7 cellular contexts compared by ENCODE assay signal in the genomic region with DNA sequence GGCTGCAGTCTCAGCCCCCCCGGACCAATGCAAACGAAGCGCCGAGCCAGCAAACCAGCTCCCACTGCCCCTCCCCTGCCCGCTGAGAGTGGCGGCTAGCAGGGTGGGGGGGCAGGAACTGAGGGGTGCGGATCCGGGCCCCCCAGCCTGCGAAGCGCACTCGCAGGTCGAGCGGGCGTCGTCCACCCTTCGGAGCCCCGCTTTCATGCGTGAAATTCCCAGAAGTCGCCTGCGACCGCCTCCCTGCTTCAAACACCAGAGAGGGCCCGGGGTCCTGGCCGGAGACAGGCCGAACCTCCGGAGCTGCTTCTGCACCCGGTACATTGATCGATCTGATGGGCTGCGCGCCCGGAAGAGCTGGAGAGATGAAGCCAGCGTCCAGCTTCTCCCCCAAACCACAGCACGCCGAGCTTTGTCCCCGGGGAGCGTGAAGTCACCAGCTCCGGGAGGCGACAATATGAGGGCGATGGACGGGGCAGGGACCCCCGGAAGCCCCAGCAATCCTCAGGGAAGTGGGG. TPM values are rescaled to one million over a fixed set of nuclear protein-coding genes. Genes with fewer than 3 reads are reported as not detected.
DNase-seq lines count a peak whose midpoint lies in the region; ATAC-seq, FAIRE-seq and TF ChIP-seq lines count a peak whose summit lies in the region.

No MANE protein-coding gene starts in this region.

- H3K36me3 ChIP-seq in mammary epithelial cell (ENCODE audit: insufficient read depth, low read length) = no peaks in the 10 kb centered on the region
- peaks cover 0 to 25% (median 8%) of the 10 kb centered on the region in 6 donors for H3K36me3 ChIP-seq in spleen

- ATAC-seq in T-helper 17 cell (no peak), GM21526 (IDR thresholded peaks at IDR 0.05; ENCODE audit: low FRiP score, unreplicated experiment) (no peak)

- H3K4me1 ChIP-seq in mammary epithelial cell (ENCODE audit: insufficient read depth, low read length) = peaks cover 38% of the 10 kb centered on the region
- peaks cover 39 to 60% (median 53%) of the 10 kb centered on the region in 6 donors for H3K4me1 ChIP-seq in spleen

- BruUV-seq in mammary epithelial cell (replicated peaks; lab: Mats Ljungman, UMichigan) = no TSS peak

- CTCF ChIA-PET in mammary epithelial cell (lab: Charles Lee; ENCODE audit: low non-redundant PET) = interaction anchor here (0.6 kb wide), 1 partner anchor 624 kb away, joined by 3 read pairs; no protein-coding TSS in a partner anchor

- FAIRE-seq in GM12892 (lab: Jason Lieb, UNC) = peak; percentile 60

- in situ Hi-C loops in mammary epithelial cell (cut with MboI; ENCODE audit: low sequenced_read_pairs in 2 of 2) = no loop called here

- H3K4me3 Mint-ChIP-seq in T-helper 17 cell = peak overlapping the region; percentile 89

- peak overlapping the region; percentile 98 for H3K4me2 ChIP-seq in mammary epithelial cell (ENCODE audit: insufficient read depth, low read depth, low read length)

- no peaks in the 10 kb centered on the region for H3K9me3 ChIP-seq in T-helper 17 cell (ENCODE audit: control insufficient read depth, low read length, poor library complexity, severe bottlenecking)
- no peaks in the 10 kb centered on the region for H3K9me3 ChIP-seq in mammary epithelial cell (replicated peaks; ENCODE audit: insufficient read depth, low read length)
- no peaks in the 10 kb centered on the region for H3K9me3 ChIP-seq in spleen

- no peaks in the 10 kb centered on the region for H4K20me1 ChIP-seq in mammary epithelial cell (ENCODE audit: insufficient read depth, low read length)

- H3K27ac Mint-ChIP-seq in T-helper 17 cell = peak overlapping the region; percentile 51

- WGBS in mammary epithelial cell (ENCODE audit: low coverage, missing lambda C conversion rate) = 8% methylated on average over 13 of the region's 40 CpGs
- 0 to 1% (median 0%) methylated on average over 22 to 40 of the region's 40 CpGs for WGBS in spleen, 5 donors

- peak; percentile 52 for TF ChIP-seq POLR2A in GM12892 (IDR thresholded peaks at IDR 0.05; ENCODE audit: low read depth, low read length)
- TF ChIP-seq POLR2A in spleen (IDR thresholded peaks at IDR 0.05) = no peak

- H3K27ac ChIP-seq in mammary epithelial cell (ENCODE audit: insufficient read depth, low read depth, low read length) (no peak overlapping the region), spleen (peak overlapping the region; percentile 81 to 96 (median 87))

- peaks cover 34% of the 10 kb centered on the region for H3K4me1 Mint-ChIP-seq in T-helper 17 cell

- H3K4me3 ChIP-seq in mammary epithelial cell (replicated peaks in 1 of 3; ENCODE audit: insufficient read depth in 1 of 3, low read depth in 2 of 3, low read length in 3 of 3) (peak overlapping the region; percentile 50 to 63 (median 56)), spleen (peak overlapping the region; percentile 35 to 84 (median 80))

- no peaks in the 10 kb centered on the region for H3K36me3 Mint-ChIP-seq in T-helper 17 cell (ENCODE audit: low read depth)

- dilution Hi-C loops in mammary epithelial cell (cut with HindIII; ENCODE audit: low sequenced_read_pairs) = no loop called here

- intact Hi-C loops in mammary epithelial cell (cut with micrococcal nuclease) = no loop called here
- intact Hi-C loops in spleen (cut with DNase I; ENCODE audit: low total_unique reads) = loop anchor here (5.0 to 10.0 kb wide), 2 partner anchors 51 to 288 kb away; a partner anchor contains a TSS

- no peak overlapping the region for H3K9ac ChIP-seq in mammary epithelial cell (ENCODE audit: insufficient read depth, low read length)

- H3K27me3 Mint-ChIP-seq in T-helper 17 cell = no peaks in the 10 kb centered on the region

- H2AFZ ChIP-seq in mammary epithelial cell (ENCODE audit: low read depth, low read length) = peak overlapping the region; percentile 84

- no peaks in the 10 kb centered on the region for H3K79me2 ChIP-seq in mammary epithelial cell (ENCODE audit: insufficient read depth, low read length)

- no peaks in the 10 kb centered on the region for H3K27me3 ChIP-seq in mammary epithelial cell (ENCODE audit: insufficient read depth, low read length)
- H3K27me3 ChIP-seq in spleen (replicated peaks in 1 of 7) = no peaks in the 10 kb centered on the region

- peak; percentile 63 for DNase-seq in GM12892 (ENCODE audit: insufficient read length)
- DNase-seq in LHCN-M2 (ENCODE audit: low read depth) = peak; percentile 47
- DNase-seq in T-helper 17 cell = peak in 1 of 3 donors; percentile 33
- DNase-seq in mammary epithelial cell = peak; percentile 28
- peak; percentile 23 for DNase-seq in inferior parietal cortex (ENCODE audit: extremely low spot score)
- DNase-seq in spleen = peak; percentile 93

- no peak for TF ChIP-seq CTCF in mammary epithelial cell (conservative IDR thresholded peaks at IDR 0.05 in 1 of 2, IDR thresholded peaks at IDR 0.05 in 1 of 2; ENCODE audit: extremely low read depth in 1 of 2, insufficient read depth in 1 of 2, low read depth in 1 of 2, low read length in 2 of 2)
- no peak for TF ChIP-seq CTCF in spleen (IDR thresholded peaks at IDR 0.05 in 8 of 11, conservative IDR thresholded peaks at IDR 0.05 in 3 of 11)

RNA-seq across cellular contexts. Expression of a gene that starts 0.6 kb away (rescaled TPM):
- polyA plus RNA-seq in GM12892 (2012; ENCODE audit: missing spikeins) = 8.2 TPM
- 14.7 and 18.3 TPM in 2 replicates for total RNA-seq in LHCN-M2 (2014; rRNA removed)
- 12.0 TPM for polyA plus RNA-seq in LHCN-M2 (2012)
- 10 to 100 TPM; 35.0 to 38.9 TPM for total RNA-seq in T-helper 17 cell
- total RNA-seq in mammary epithelial cell = 1 to 10 TPM; 7.2 to 8.3 TPM
- 4.7 TPM for polyA plus RNA-seq in mammary epithelial cell
- polyA minus RNA-seq in mammary epithelial cell = 13.1 TPM
- total RNA-seq in spleen = 10 to 100 TPM; 24.7 to 36.9 (median 33.4) TPM
- polyA plus RNA-seq in spleen = 10 to 100 TPM; 19.8 to 25.6 (median 20.6) TPM

RNA-seq across cellular contexts. Expression of a gene that starts 52.6 kb away (rescaled TPM):
- 60.9 TPM for polyA plus RNA-seq in GM12892 (2012; ENCODE audit: missing spikeins)
- total RNA-seq in LHCN-M2 (2014; rRNA removed) (99.8 and 102 TPM in 2 replicates), T-helper 17 cell (10 to 100 TPM; 33.2 to 50.9 TPM), mammary epithelial cell (10 to 100 TPM; 64.8 to 65.3 TPM), spleen (10 to 100 TPM; 33.4 to 48.6 (median 41.7) TPM)
- 74.4 TPM for polyA plus RNA-seq in LHCN-M2 (2012)
- polyA plus RNA-seq in mammary epithelial cell (67.0 TPM), spleen (10 to 100 TPM; 33.8 to 40.6 (median 35.3) TPM)
- 56.5 TPM for polyA minus RNA-seq in mammary epithelial cell

RNA-seq across cellular contexts. Expression of a gene that starts 54.5 kb away (rescaled TPM):
- 4.5 TPM for polyA plus RNA-seq in GM12892 (2012; ENCODE audit: missing spikeins)
- total RNA-seq in LHCN-M2 (2014; rRNA removed) (4.2 and 5.4 TPM in 2 replicates), T-helper 17 cell (100 to 1,000 TPM; 388 to 426 TPM), mammary epithelial cell (10 to 100 TPM in 1 of 2 donors, 1 to 10 TPM in 1; 2.9 to 14.2 TPM), spleen (100 to 1,000 TPM in 5 of 7 donors, 10 to 100 TPM in 2; 36.6 to 152 (median 104) TPM)
- 5.6 TPM for polyA plus RNA-seq in LHCN-M2 (2012)
- polyA plus RNA-seq in mammary epithelial cell (2.8 TPM), spleen (10 to 100 TPM; 36.1 to 94.7 (median 40.6) TPM)
- polyA minus RNA-seq in mammary epithelial cell = 0.31 TPM
